In the genomic region with DNA sequence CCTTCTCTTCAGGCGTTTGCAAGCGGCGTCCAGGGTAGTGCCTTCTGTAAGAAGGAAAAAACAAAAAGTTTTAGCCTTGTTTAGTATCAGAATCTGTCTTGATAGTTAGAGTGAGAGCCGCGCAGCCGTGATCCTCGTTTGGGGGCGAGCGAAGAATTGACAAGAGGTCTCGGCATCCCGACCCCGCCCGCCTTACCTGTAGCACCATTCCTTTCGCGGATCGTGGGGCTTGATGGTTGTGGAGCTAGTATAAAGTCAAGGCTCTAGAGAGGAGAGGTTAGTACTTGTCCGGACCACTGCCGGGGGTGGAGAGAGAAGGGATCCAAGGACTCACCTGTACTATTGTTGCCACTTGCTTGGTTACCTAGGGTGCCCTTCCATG, we compare ENCODE assay signal across 8 cellular contexts. TPM values are rescaled to one million over a fixed set of nuclear protein-coding genes. Genes with fewer than 3 reads are reported as not detected.
DNase-seq lines count a peak whose midpoint lies in the region; ATAC-seq and TF ChIP-seq lines count a peak whose summit lies in the region.

No MANE protein-coding gene starts in this region.

- WGBS in transverse colon (ENCODE audit: low coverage in 1 of 2), 2 donors, result 1% methylated on average over 18 of the region's 18 CpGs; no CpG with 5 or more reads in 1 of the 2 donors

- POLR2A ChIA-PET in activated CD4-positive, alpha-beta T cell treated with anti-CD3 and anti-CD28 coated beads for 36 hours (lab: Charles Lee), result interaction anchor here (0.7 kb wide), 1 partner anchor 99 kb away, joined by 4 read pairs; no protein-coding TSS in a partner anchor
- POLR2A ChIA-PET in naive thymus-derived CD4-positive, alpha-beta T cell (lab: Charles Lee), result interaction anchor here (0.6 to 2.0 kb wide), 3 partner anchors 11 to 107 kb away, joined by 3 to 14 read pairs (median 3); a partner anchor contains a TSS

- H3K4me3 Mint-ChIP-seq in activated CD4-positive, alpha-beta T cell treated with anti-CD3 and anti-CD28 coated beads for 36 hours, result peak overlapping the region; percentile 94
- H3K4me3 Mint-ChIP-seq in endothelial cell (ENCODE audit: unreplicated experiment), result peak overlapping the region; percentile 96
- peak overlapping the region; percentile 88 to 100 (median 96) for H3K4me3 Mint-ChIP-seq in naive thymus-derived CD4-positive, alpha-beta T cell

- intact Hi-C loops in activated CD4-positive, alpha-beta T cell treated with anti-CD3 and anti-CD28 coated beads for 36 hours (cut with DNase I, micrococcal nuclease), result loop anchor here (1.0 to 5.0 kb wide), 8 partner anchors 93 to 1565 kb away; a partner anchor contains a TSS
- intact Hi-C loops in naive thymus-derived CD4-positive, alpha-beta T cell (cut with micrococcal nuclease), result loop anchor here (1.0 to 5.0 kb wide), 9 partner anchors 9 to 1720 kb away; a partner anchor contains a TSS
- intact Hi-C loops in transverse colon (cut with DNase I; ENCODE audit: low total_unique reads), result loop anchor here (10.0 kb wide), 1 partner anchor 432 kb away; no protein-coding TSS in a partner anchor

- peaks cover 12 to 14% of the 10 kb centered on the region in 2 donors for H3K4me1 ChIP-seq in naive thymus-derived CD4-positive, alpha-beta T cell (ENCODE audit: control insufficient read depth in 2 of 2, insufficient read depth in 2 of 2, low read length in 2 of 2)
- peaks cover 11 to 34% (median 17%) of the 10 kb centered on the region in 4 donors for H3K4me1 ChIP-seq in transverse colon

- peaks cover 41% of the 10 kb centered on the region for H3K4me1 Mint-ChIP-seq in activated CD4-positive, alpha-beta T cell treated with anti-CD3 and anti-CD28 coated beads for 36 hours
- peaks cover 8% of the 10 kb centered on the region for H3K4me1 Mint-ChIP-seq in endothelial cell (ENCODE audit: unreplicated experiment)
- peaks cover 25 to 70% (median 45%) of the 10 kb centered on the region in 7 donors for H3K4me1 Mint-ChIP-seq in naive thymus-derived CD4-positive, alpha-beta T cell

- peaks cover 0 to 7% (median 0%) of the 10 kb centered on the region in 3 experiments for H3K36me3 ChIP-seq in naive thymus-derived CD4-positive, alpha-beta T cell (ENCODE audit: control insufficient read depth in 2 of 3, insufficient read depth in 3 of 3, low read length in 3 of 3)
- H3K36me3 ChIP-seq in transverse colon, result no peaks in the 10 kb centered on the region

- peak; percentile 0 for ATAC-seq in activated CD4-positive, alpha-beta T cell treated with anti-CD3 and anti-CD28 coated beads for 36 hours
- no peak for ATAC-seq in naive thymus-derived CD4-positive, alpha-beta T cell

- DNase-seq in activated T-cell treated with anti-CD3 and anti-CD28 coated beads for 1 hour (ENCODE audit: low read depth) (peak; percentile 14), HPDE6-E6E7 (ENCODE audit: extremely low spot score) (peak; percentile 19), endothelial cell (ENCODE audit: low spot score) (peak; percentile 12), transverse colon (peak; percentile 30), AML-193 (lab: John Stamatoyannopoulos, UW) (no peak)
- no peak for DNase-seq in activated T-cell treated with anti-CD3 and anti-CD28 coated beads, Interleukin-2, amount 50 U/mL, for 48 hours
- DNase-seq in activated CD4-positive, alpha-beta T cell treated with anti-CD3 and anti-CD28 coated beads for 36 hours, result peak; percentile 58
- DNase-seq in naive thymus-derived CD4-positive, alpha-beta T cell, result peak in 3 of 9 donors; percentile 6 to 38 (median 13)

- H3K27ac Mint-ChIP-seq in activated CD4-positive, alpha-beta T cell treated with anti-CD3 and anti-CD28 coated beads for 36 hours, result peak overlapping the region; percentile 92
- no peak overlapping the region for H3K27ac Mint-ChIP-seq in endothelial cell (ENCODE audit: unreplicated experiment)
- peak overlapping the region; percentile 66 to 99 (median 94) for H3K27ac Mint-ChIP-seq in naive thymus-derived CD4-positive, alpha-beta T cell

- no peaks in the 10 kb centered on the region for H3K27me3 Mint-ChIP-seq in activated CD4-positive, alpha-beta T cell treated with anti-CD3 and anti-CD28 coated beads for 36 hours
- no peaks in the 10 kb centered on the region for H3K27me3 Mint-ChIP-seq in endothelial cell (ENCODE audit: unreplicated experiment)
- H3K27me3 Mint-ChIP-seq in naive thymus-derived CD4-positive, alpha-beta T cell, result no peaks in the 10 kb centered on the region

- CTCF ChIA-PET in activated CD4-positive, alpha-beta T cell treated with anti-CD3 and anti-CD28 coated beads for 36 hours (lab: Charles Lee), result interaction anchor here (0.6 to 0.9 kb wide), 3 partner anchors 72 to 157 kb away, joined by 3 read pairs; no protein-coding TSS in a partner anchor
- CTCF ChIA-PET in naive thymus-derived CD4-positive, alpha-beta T cell (lab: Charles Lee), result no interaction called here

- no peak for TF ChIP-seq POLR2A in transverse colon (IDR thresholded peaks at IDR 0.05)

- no peak for TF ChIP-seq CTCF in endothelial cell (IDR thresholded peaks at IDR 0.05; ENCODE audit: unreplicated experiment)
- TF ChIP-seq CTCF in transverse colon (IDR thresholded peaks at IDR 0.05), result no peak

- peak overlapping the region; percentile 84 for H3K27ac ChIP-seq in naive thymus-derived CD4-positive, alpha-beta T cell (ENCODE audit: low read depth, low read length)
- peak overlapping the region; percentile 81 to 94 (median 86) for H3K27ac ChIP-seq in transverse colon

- no peaks in the 10 kb centered on the region for H3K9me3 ChIP-seq in naive thymus-derived CD4-positive, alpha-beta T cell (ENCODE audit: control insufficient read depth in 2 of 3, low read length in 3 of 3)
- H3K9me3 ChIP-seq in transverse colon, result no peaks in the 10 kb centered on the region

- H3K4me3 ChIP-seq in naive thymus-derived CD4-positive, alpha-beta T cell (ENCODE audit: low read length), result peak overlapping the region; percentile 82
- peak overlapping the region; percentile 42 to 97 (median 70) for H3K4me3 ChIP-seq in transverse colon

- TF ChIP-seq EP300 in transverse colon (IDR thresholded peaks at IDR 0.05; ENCODE audit: low read depth), result no peak

- peaks cover 20% of the 10 kb centered on the region for H3K36me3 Mint-ChIP-seq in activated CD4-positive, alpha-beta T cell treated with anti-CD3 and anti-CD28 coated beads for 36 hours (ENCODE audit: low read depth)
- no peaks in the 10 kb centered on the region for H3K36me3 Mint-ChIP-seq in endothelial cell (ENCODE audit: low read depth, unreplicated experiment)
- peaks cover 7 to 18% (median 11%) of the 10 kb centered on the region in 5 donors for H3K36me3 Mint-ChIP-seq in naive thymus-derived CD4-positive, alpha-beta T cell

- no peaks in the 10 kb centered on the region for H3K27me3 ChIP-seq in naive thymus-derived CD4-positive, alpha-beta T cell (ENCODE audit: control insufficient read depth in 2 of 2, insufficient read depth in 2 of 2, low read length in 2 of 2)
- H3K27me3 ChIP-seq in transverse colon, result no peaks in the 10 kb centered on the region

- in situ Hi-C loops in transverse colon (cut with MboI; ENCODE audit: low pct_ligation_motif_present in 1 of 4, low pct_unique_long_range_greater_than_20kb in 1 of 4, low sequenced_read_pairs in 3 of 4), result loop anchor here in 2 of 4 donors (25.0 kb wide), 1 partner anchor 845 kb away; no protein-coding TSS in a partner anchor

- H3K9me3 Mint-ChIP-seq in activated CD4-positive, alpha-beta T cell treated with anti-CD3 and anti-CD28 coated beads for 36 hours (ENCODE audit: low read depth), result no peaks in the 10 kb centered on the region
- no peaks in the 10 kb centered on the region for H3K9me3 Mint-ChIP-seq in endothelial cell (ENCODE audit: unreplicated experiment)
- peaks cover 0 to 2% (median 0%) of the 10 kb centered on the region in 11 donors for H3K9me3 Mint-ChIP-seq in naive thymus-derived CD4-positive, alpha-beta T cell

RNA-seq across cellular contexts. Expression of a gene that starts 0.5 kb away (rescaled TPM):
- 1 to 10 TPM; 5.8 to 6.2 TPM for total RNA-seq in activated CD4-positive, alpha-beta T cell treated with anti-CD3 and anti-CD28 coated beads for 36 hours
- total RNA-seq in endothelial cell (ENCODE audit: unreplicated experiment), result 21.4 TPM
- 10 to 100 TPM in 2 of 5 experiments, 1 to 10 TPM in 3; 6.4 to 11.1 (median 7.5) TPM for total RNA-seq in naive thymus-derived CD4-positive, alpha-beta T cell
- 1 to 10 TPM; 2.5 to 3.1 TPM for polyA plus RNA-seq in naive thymus-derived CD4-positive, alpha-beta T cell
- total RNA-seq in transverse colon, result 10 to 100 TPM in 2 of 4 donors, 1 to 10 TPM in 2; 2.2 to 15.9 (median 10.0) TPM

RNA-seq across cellular contexts. Expression of a gene that starts 0.7 kb away (rescaled TPM):
- total RNA-seq in activated CD4-positive, alpha-beta T cell treated with anti-CD3 and anti-CD28 coated beads for 36 hours, result 10 to 100 TPM; 15.5 to 17.0 TPM
- total RNA-seq in endothelial cell (ENCODE audit: unreplicated experiment), result 13.9 TPM
- 10 to 100 TPM; 14.7 to 29.5 (median 19.5) TPM for total RNA-seq in naive thymus-derived CD4-positive, alpha-beta T cell
- 1 to 10 TPM; 4.4 to 7.5 TPM for polyA plus RNA-seq in naive thymus-derived CD4-positive, alpha-beta T cell
- 10 to 100 TPM; 15.1 to 44.9 (median 18.8) TPM for total RNA-seq in transverse colon

Comparison
In these comparisons a context has a peak if more than half of its experiments do, and no peak if none do; other contexts are left out.
1. DNase-seq: peak in activated T-cell treated with anti-CD3 and anti-CD28 coated beads for 1 hour (single experiment), HPDE6-E6E7 (single experiment), activated CD4-positive, alpha-beta T cell treated with anti-CD3 and anti-CD28 coated beads for 36 hours (single experiment), endothelial cell (single experiment) and transverse colon (single experiment); none in activated T-cell treated with anti-CD3 and anti-CD28 coated beads, Interleukin-2, amount 50 U/mL, for 48 hours (0 of 2) and AML-193 (0 of 2).
2. Peak in every context shown above with its lines, with median percentiles within 50 percentile points of each other: H3K4me3 Mint-ChIP-seq.